ENCODE assay signal across 30 cellular contexts in the genomic region with DNA sequence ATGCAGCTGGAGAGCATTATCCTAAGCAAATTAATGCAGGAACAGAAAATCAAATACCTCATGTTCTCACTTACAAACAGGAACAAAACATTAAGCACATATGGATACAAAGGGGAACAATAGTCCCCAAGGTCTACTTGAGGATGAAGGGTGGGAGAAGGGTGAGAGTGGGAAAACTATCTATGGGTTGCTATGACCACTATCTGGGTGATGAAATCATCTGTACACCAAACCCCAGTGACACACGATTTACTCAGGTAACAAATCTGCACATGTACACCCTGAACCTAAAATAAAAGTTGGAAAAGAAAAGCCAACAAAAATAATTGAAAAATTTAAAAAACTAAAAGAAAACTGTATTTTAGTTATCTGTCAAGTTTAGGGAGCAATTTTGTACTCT. TPM values are rescaled to one million over a fixed set of nuclear protein-coding genes. Genes with fewer than 3 reads are reported as not detected.
"Had no signal": no experiment of that assay in that cellular context is flagged by ENCODE, and none has a peak within 500 bp of the region (broad histone marks: within the 10 kb centered on the region; RNA-seq: fewer than 3 reads in every experiment).

No MANE protein-coding gene starts in this region.

- H3K4me3 Mint-ChIP-seq: memory B cell; natural killer cell; stimulated activated memory B cell treated with anti-CD40 and anti-IgM and Interleukin-4, amounts not matched to agents 10 μg/mL and 1 μg/mL and 100 μg/mL, for 72 hours; type B pancreatic cell had no signal

- H3K9me3 Mint-ChIP-seq: natural killer cell; stimulated activated memory B cell treated with anti-CD40 and anti-IgM and Interleukin-4, amounts not matched to agents 10 μg/mL and 1 μg/mL and 100 μg/mL, for 72 hours; type B pancreatic cell had no signal

- FAIRE-seq: islet of Langerhans had no signal

- DNase-seq: colonic mucosa; dermis blood vessel endothelial cell; effector memory CD4-positive, alpha-beta T cell; foreskin melanocyte; glutamatergic neuron; heart right ventricle; hippocampal formation; kidney glomerular epithelial cell; left colon; left ventricle myocardium inferior; natural killer cell; occipital lobe; ovary; posterior cingulate gyrus; psoas muscle; right cardiac atrium; sigmoid colon; stimulated activated CD4-positive, alpha-beta T cell treated with anti-CD3 and anti-CD28 coated beads, Interleukin-2, amount 100 ng/mL, for 24 hours; stimulated activated CD4-positive, alpha-beta T cell treated with anti-CD3 and anti-CD28 coated beads, Interleukin-4, amount 100 ng/mL, for 24 hours; stimulated activated naive CD8-positive, alpha-beta T cell treated with anti-CD3 and anti-CD28 coated beads, Interleukin-15, Interleukin-2, amounts not matched to agents 100 U/mL and 50 U/mL, for 24 hours; substantia nigra; testis; tibial artery had no signal

- H3K4me1 ChIP-seq: colonic mucosa, left ventricle myocardium inferior, psoas muscle, testis had no signal

- H3K36me3 Mint-ChIP-seq: memory B cell; natural killer cell; stimulated activated memory B cell treated with anti-CD40 and anti-IgM and Interleukin-4, amounts not matched to agents 10 μg/mL and 1 μg/mL and 100 μg/mL, for 72 hours; type B pancreatic cell had no signal

- ATAC-seq: heart right ventricle; natural killer cell; psoas muscle; right cardiac atrium; stimulated activated memory B cell treated with anti-CD40 and anti-IgM and Interleukin-4, amounts not matched to agents 10 μg/mL and 1 μg/mL and 100 μg/mL, for 72 hours; stimulated activated naive CD8-positive, alpha-beta T cell treated with anti-CD3 and anti-CD28 coated beads, Interleukin-15, Interleukin-2, amounts not matched to agents 100 U/mL and 50 U/mL, for 24 hours had no signal

- H3K27me3 ChIP-seq: colonic mucosa, esophagus muscularis mucosa, ovary, sigmoid colon, testis, tibial artery had no signal

- H3K36me3 ChIP-seq: colonic mucosa, esophagus muscularis mucosa, heart right ventricle, left ventricle myocardium inferior, ovary, tibial artery had no signal

- H3K27ac Mint-ChIP-seq: memory B cell; natural killer cell; stimulated activated memory B cell treated with anti-CD40 and anti-IgM and Interleukin-4, amounts not matched to agents 10 μg/mL and 1 μg/mL and 100 μg/mL, for 72 hours; type B pancreatic cell had no signal

- H3K9me3 ChIP-seq: colonic mucosa, esophagus muscularis mucosa, heart right ventricle, left ventricle myocardium inferior, ovary, psoas muscle, sigmoid colon, testis, tibial artery had no signal

- H3K4me3 ChIP-seq: colonic mucosa, esophagus muscularis mucosa, heart right ventricle, left ventricle myocardium inferior, lung, ovary, psoas muscle, sigmoid colon, testis, tibial artery had no signal

- H3K4me1 Mint-ChIP-seq: memory B cell; stimulated activated memory B cell treated with anti-CD40 and anti-IgM and Interleukin-4, amounts not matched to agents 10 μg/mL and 1 μg/mL and 100 μg/mL, for 72 hours had no signal

- H3K27ac ChIP-seq: colonic mucosa, esophagus muscularis mucosa, heart right ventricle, left ventricle myocardium inferior, ovary, psoas muscle, sigmoid colon, testis had no signal

RNA-seq across cellular contexts. Expression of gene HPGD, which starts 5.9 kb away (rescaled TPM):
- total RNA-seq: chondrocyte had no signal
